27 cellular contexts compared by ENCODE assay signal in genomic region chr21:40255665-40256064, GRCh38.
"Had no signal": no experiment of that assay in that cellular context is flagged by ENCODE, and none has a peak within 500 bp of the region (broad histone marks: within the 10 kb centered on the region; RNA-seq: fewer than 3 reads in every experiment).

No MANE protein-coding gene starts in this region.

- H3K4me1 ChIP-seq: gastrocnemius medialis, left ventricle myocardium inferior, prostate gland, uterus had no signal

- H3K27ac ChIP-seq: brain microvascular endothelial cell, gastrocnemius medialis, left ventricle myocardium inferior, neutrophil, ovary, prostate gland, skin epidermis, uterus had no signal

- H3K27me3 ChIP-seq: brain microvascular endothelial cell, gastrocnemius medialis, neutrophil, ovary, uterus had no signal

- H3K36me3 Mint-ChIP-seq: type B pancreatic cell had no signal

- H3K27me3 Mint-ChIP-seq: activated CD4-positive, alpha-beta memory T cell treated with anti-CD3 and anti-CD28 coated beads, Interleukin-2, amount 10 ng/mL, durations not matched to agents 7 days and 5 days; activated CD4-positive, alpha-beta T cell treated with anti-CD3 and anti-CD28 coated beads, Interleukin-2, amount 10 ng/mL, durations not matched to agents 7 days and 5 days; dendritic cell treated with granulocyte-macrophage colony-stimulating factor and Interleukin-4, amounts not matched to agents 40 ng/mL and 50 ng/mL, for 4 days had no signal

- H3K36me3 ChIP-seq: brain microvascular endothelial cell, gastrocnemius medialis, left ventricle myocardium inferior, neutrophil, ovary, prostate gland, uterus had no signal

- H3K4me3 Mint-ChIP-seq: activated CD4-positive, alpha-beta memory T cell treated with anti-CD3 and anti-CD28 coated beads, Interleukin-2, amount 10 ng/mL, durations not matched to agents 7 days and 5 days; activated CD4-positive, alpha-beta T cell treated with anti-CD3 and anti-CD28 coated beads, Interleukin-2, amount 10 ng/mL, durations not matched to agents 7 days and 5 days; dendritic cell treated with granulocyte-macrophage colony-stimulating factor and Interleukin-4, amounts not matched to agents 40 ng/mL and 50 ng/mL, for 4 days; nephron progenitor cell; type B pancreatic cell; WTC11 had no signal

- ATAC-seq: activated naive CD4-positive, alpha-beta T cell treated with anti-CD3 and anti-CD28 coated beads, Interleukin-2, amount 50 U/mL, for 72 hours; gastrocnemius medialis; sciatic nerve; stimulated activated naive CD8-positive, alpha-beta T cell treated with anti-CD3 and anti-CD28 coated beads, Interleukin-15, Interleukin-2, amounts not matched to agents 100 U/mL and 50 U/mL, for 24 hours; WTC11 had no signal

- H3K27ac Mint-ChIP-seq: activated CD4-positive, alpha-beta memory T cell treated with anti-CD3 and anti-CD28 coated beads, Interleukin-2, amount 10 ng/mL, durations not matched to agents 7 days and 5 days; activated CD4-positive, alpha-beta T cell treated with anti-CD3 and anti-CD28 coated beads, Interleukin-2, amount 10 ng/mL, durations not matched to agents 7 days and 5 days; activated naive CD4-positive, alpha-beta T cell treated with anti-CD3 and anti-CD28 coated beads, Interleukin-2, amount 50 U/mL, for 72 hours; dendritic cell treated with granulocyte-macrophage colony-stimulating factor and Interleukin-4, amounts not matched to agents 40 ng/mL and 50 ng/mL, for 4 days; nephron progenitor cell; type B pancreatic cell; WTC11 had no signal

- DNase-seq: activated CD4-positive, alpha-beta memory T cell treated with anti-CD3 and anti-CD28 coated beads, Interleukin-2, amount 10 ng/mL, durations not matched to agents 7 days and 5 days; activated CD4-positive, alpha-beta T cell treated with anti-CD3 and anti-CD28 coated beads for 1 hour; activated CD4-positive, alpha-beta T cell treated with anti-CD3 and anti-CD28 coated beads, Interleukin-2, amount 10 ng/mL, durations not matched to agents 7 days and 5 days; activated naive CD4-positive, alpha-beta T cell; activated T-cell treated with anti-CD3 and anti-CD28 coated beads, Interleukin-2, amount 50 U/mL, for 48 hours; brain microvascular endothelial cell; central memory CD4-positive, alpha-beta T cell; gastrocnemius medialis; glutamatergic neuron; islet precursor cell; left ventricle myocardium inferior; nephron progenitor cell; ovary; retina; stimulated activated CD4-positive, alpha-beta T cell treated with anti-CD3 and anti-CD28 coated beads, Interleukin-12 subunit alpha, Interleukin-12 subunit beta, amount 100 ng/mL, for 4 hours; stimulated activated CD4-positive, alpha-beta T cell treated with anti-CD3 and anti-CD28 coated beads, Interleukin-4, amount 100 ng/mL, for 1 hour; stimulated activated naive CD8-positive, alpha-beta T cell treated with anti-CD3 and anti-CD28 coated beads, Interleukin-15, Interleukin-2, amounts not matched to agents 100 U/mL and 50 U/mL, for 24 hours; T-helper 2 cell; uterus had no signal

- H3K4me3 ChIP-seq: gastrocnemius medialis, left ventricle myocardium inferior, ovary, prostate gland, skin epidermis, uterus had no signal

- H3K9me3 ChIP-seq: gastrocnemius medialis, neutrophil, ovary, prostate gland, uterus had no signal

- H3K4me1 Mint-ChIP-seq: activated CD4-positive, alpha-beta memory T cell treated with anti-CD3 and anti-CD28 coated beads, Interleukin-2, amount 10 ng/mL, durations not matched to agents 7 days and 5 days; activated CD4-positive, alpha-beta T cell treated with anti-CD3 and anti-CD28 coated beads, Interleukin-2, amount 10 ng/mL, durations not matched to agents 7 days and 5 days; WTC11 had no signal
